Comparison of ENCODE assay signal across 1 cellular context in genomic region chr15:42581272-42581730, GRCh38.
TF ChIP-seq lines count a peak whose summit lies in the region.

No MANE protein-coding gene starts in this region.

TF ChIP-seq in WTC11, 78 proteins besides CTCF, POLR2A, EP300 and RAD21 (continued from another document):
- TF ChIP-seq, protein P1, sequence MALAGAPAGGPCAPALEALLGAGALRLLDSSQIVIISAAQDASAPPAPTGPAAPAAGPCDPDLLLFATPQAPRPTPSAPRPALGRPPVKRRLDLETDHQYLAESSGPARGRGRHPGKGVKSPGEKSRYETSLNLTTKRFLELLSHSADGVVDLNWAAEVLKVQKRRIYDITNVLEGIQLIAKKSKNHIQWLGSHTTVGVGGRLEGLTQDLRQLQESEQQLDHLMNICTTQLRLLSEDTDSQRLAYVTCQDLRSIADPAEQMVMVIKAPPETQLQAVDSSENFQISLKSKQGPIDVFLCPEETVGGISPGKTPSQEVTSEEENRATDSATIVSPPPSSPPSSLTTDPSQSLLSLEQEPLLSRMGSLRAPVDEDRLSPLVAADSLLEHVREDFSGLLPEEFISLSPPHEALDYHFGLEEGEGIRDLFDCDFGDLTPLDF (CRISPR knock-in tag; IDR thresholded peaks at IDR 0.05): no peak
- 0 out of 2 replicates have a peak, but pooled peaks have one; percentile 33 for TF ChIP-seq HMGXB4 (CRISPR knock-in tag; IDR thresholded peaks at IDR 0.05)
- TF ChIP-seq, protein P2, sequence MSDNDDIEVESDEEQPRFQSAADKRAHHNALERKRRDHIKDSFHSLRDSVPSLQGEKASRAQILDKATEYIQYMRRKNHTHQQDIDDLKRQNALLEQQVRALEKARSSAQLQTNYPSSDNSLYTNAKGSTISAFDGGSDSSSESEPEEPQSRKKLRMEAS (CRISPR knock-in tag; IDR thresholded peaks at IDR 0.05): peak; percentile 69
